ENCODE assay signal across 17 cellular contexts in genomic region chr16:69318177-69318910, GRCh38. TPM values are rescaled to one million over a fixed set of nuclear protein-coding genes. Genes with fewer than 3 reads are reported as not detected.
"Had no signal": no experiment of that assay in that cellular context is flagged by ENCODE, and none has a peak within 500 bp of the region (broad histone marks: within the 10 kb centered on the region; RNA-seq: fewer than 3 reads in every experiment).

No MANE protein-coding gene starts in this region.

- H3K9me3 ChIP-seq: ascending aorta, right atrium auricular region had no signal

- H3K4me3 ChIP-seq: ascending aorta, right atrium auricular region, SK-N-MC, skin epidermis had no signal

- H3K27me3 Mint-ChIP-seq: activated CD8-positive, alpha-beta memory T cell treated with anti-CD3 and anti-CD28 coated beads, Interleukin-2, amount 10 ng/mL, durations not matched to agents 7 days and 5 days; activated naive CD8-positive, alpha-beta T cell treated with anti-CD3 and anti-CD28 coated beads, Interleukin-2, amount 50 U/mL, for 24 hours; T-cell; type B pancreatic cell had no signal

- H3K27ac Mint-ChIP-seq: activated CD8-positive, alpha-beta memory T cell treated with anti-CD3 and anti-CD28 coated beads, Interleukin-2, amount 10 ng/mL, durations not matched to agents 7 days and 5 days; activated naive CD8-positive, alpha-beta T cell treated with anti-CD3 and anti-CD28 coated beads, Interleukin-2, amount 50 U/mL, for 24 hours; T-cell had no signal

- FAIRE-seq: bronchial epithelial cell had no signal

- H3K4me3 Mint-ChIP-seq: activated CD8-positive, alpha-beta memory T cell treated with anti-CD3 and anti-CD28 coated beads, Interleukin-2, amount 10 ng/mL, durations not matched to agents 7 days and 5 days; activated naive CD8-positive, alpha-beta T cell treated with anti-CD3 and anti-CD28 coated beads, Interleukin-2, amount 50 U/mL, for 24 hours; T-cell; type B pancreatic cell had no signal

- ATAC-seq: activated CD8-positive, alpha-beta memory T cell treated with anti-CD3 and anti-CD28 coated beads, Interleukin-2, amount 10 ng/mL, durations not matched to agents 7 days and 5 days; activated naive CD8-positive, alpha-beta T cell treated with anti-CD3 and anti-CD28 coated beads, Interleukin-2, amount 50 U/mL, for 24 hours; stimulated activated naive CD8-positive, alpha-beta T cell treated with anti-CD3 and anti-CD28 coated beads, Interleukin-15, Interleukin-2, amounts not matched to agents 100 U/mL and 50 U/mL, for 24 hours; T-cell had no signal

- H3K4me1 ChIP-seq: ascending aorta, right atrium auricular region had no signal

- H3K9me3 Mint-ChIP-seq: activated naive CD8-positive, alpha-beta T cell treated with anti-CD3 and anti-CD28 coated beads, Interleukin-2, amount 50 U/mL, for 24 hours; T-cell; type B pancreatic cell had no signal

- DNase-seq: activated CD4-positive, alpha-beta T cell treated with anti-CD3 and anti-CD28 coated beads for 1 hour; activated CD4-positive, alpha-beta T cell treated with anti-CD3 and anti-CD28 coated beads, Interleukin-2, amount 50 U/mL, for 48 hours; activated CD8-positive, alpha-beta memory T cell treated with anti-CD3 and anti-CD28 coated beads, Interleukin-2, amount 10 ng/mL, durations not matched to agents 7 days and 5 days; activated gamma-delta T cell treated with Interleukin-2 at 50 U/mL for 16 hours; activated naive CD8-positive, alpha-beta T cell treated with anti-CD3 and anti-CD28 coated beads, Interleukin-2, amount 50 U/mL, for 24 hours; erythroblast; islet precursor cell; stimulated activated CD4-positive, alpha-beta T cell treated with anti-CD3 and anti-CD28 coated beads, Interleukin-15, amount 100 ng/mL, for 24 hours; stimulated activated CD4-positive, alpha-beta T cell treated with anti-CD3 and anti-CD28 coated beads, Interleukin-4, amount 100 ng/mL, for 24 hours; stimulated activated naive CD8-positive, alpha-beta T cell treated with anti-CD3 and anti-CD28 coated beads, Interleukin-15, Interleukin-2, amounts not matched to agents 100 U/mL and 50 U/mL, for 24 hours; T-cell had no signal

- H3K27me3 ChIP-seq: ascending aorta, right atrium auricular region had no signal

- H3K27ac ChIP-seq: ascending aorta, right atrium auricular region, SK-N-MC, skin epidermis had no signal

RNA-seq across cellular contexts. Expression of gene TMED6, which starts 33.2 kb away (rescaled TPM):
- total RNA-seq: ascending aorta, bronchial epithelial cell, right atrium auricular region had no signal
